15 cellular contexts compared by ENCODE assay signal in genomic region chr6:26218824-26219223, GRCh38.
A peak's percentile ranks its signal among the peaks of the same experiment; 100 is the strongest.
DNase-seq lines count a peak whose midpoint lies in the region; ATAC-seq and TF ChIP-seq lines count a peak whose summit lies in the region.
"Had no signal": no experiment of that assay in that cellular context is flagged by ENCODE, and none has a peak within 500 bp of the region (broad histone marks: within the 10 kb centered on the region; RNA-seq: fewer than 3 reads in every experiment).

No MANE protein-coding gene starts in this region.

- H3K9me2 ChIP-seq in GM23248 (ENCODE audit: insufficient read depth) = no peaks in the 10 kb centered on the region

- H3K4me1 ChIP-seq in GM23248 (ENCODE audit: insufficient read depth) = peaks cover 14% of the 10 kb centered on the region; the same call in 1 of the 2 replicates
- peaks cover 17 to 33% (median 30%) of the 10 kb centered on the region in 4 donors for H3K4me1 ChIP-seq in esophagus muscularis mucosa

- ATAC-seq in activated naive CD8-positive, alpha-beta T cell treated with anti-CD3 and anti-CD28 coated beads, Interleukin-2, amount 50 U/mL, for 24 hours = no peak

- H3K4me3 ChIP-seq in GM23248 (no peak overlapping the region), esophagus muscularis mucosa (no peak overlapping the region)
- H3K4me3 ChIP-seq: coronary artery had no signal

- no peaks in the 10 kb centered on the region for H3K9me3 Mint-ChIP-seq in activated naive CD4-positive, alpha-beta T cell treated with anti-CD3 and anti-CD28 coated beads, Interleukin-2, amount 10 ng/mL, durations not matched to agents 7 days and 5 days
- no peaks in the 10 kb centered on the region for H3K9me3 Mint-ChIP-seq in activated naive CD8-positive, alpha-beta T cell treated with anti-CD3 and anti-CD28 coated beads, Interleukin-2, amount 50 U/mL, for 24 hours

- DNase-seq in activated naive CD4-positive, alpha-beta T cell treated with anti-CD3 and anti-CD28 coated beads, Interleukin-2, amount 10 ng/mL, durations not matched to agents 7 days and 5 days = no peak
- DNase-seq in activated naive CD4-positive, alpha-beta T cell treated with anti-CD3 and anti-CD28 coated beads, Interleukin-2, amount 50 U/mL, for 16 hours = no peak
- DNase-seq in OCI-M1 (lab: John Stamatoyannopoulos, UW) (peak; percentile 44), anterior cingulate cortex (lab: John Stamatoyannopoulos, UW) (no peak), GM23248 (no peak), NCI-H1417 treated with DMSO at 0.1 percent for 48 hours (lab: John Stamatoyannopoulos, UW) (no peak), esophagus muscularis mucosa (ENCODE audit: extremely low spot score) (no peak)
- no peak for DNase-seq in activated naive CD8-positive, alpha-beta T cell treated with anti-CD3 and anti-CD28 coated beads, Interleukin-2, amount 50 U/mL, for 24 hours
- DNase-seq: activated CD4-positive, CD25-positive, alpha-beta regulatory T cell; kidney glomerular epithelial cell; NCI-H1436; NCI-H510A; SHP77 treated with DMSO at 0.1 percent for 48 hours had no signal

- no peak overlapping the region for H3K27ac ChIP-seq in GM23248
- H3K27ac ChIP-seq in esophagus muscularis mucosa (replicated peaks in 1 of 4) = no peak overlapping the region

- no peak overlapping the region for H3K4me2 ChIP-seq in GM23248 (ENCODE audit: unreplicated experiment)

- intact Hi-C loops in esophagus muscularis mucosa (cut with DNase I) = loop anchor here (5.0 kb wide), 1 partner anchor 47 kb away; no protein-coding TSS in a partner anchor

- no peaks in the 10 kb centered on the region for H4K20me1 ChIP-seq in GM23248 (ENCODE audit: insufficient read depth)

- H3K36me3 Mint-ChIP-seq in activated naive CD4-positive, alpha-beta T cell treated with anti-CD3 and anti-CD28 coated beads, Interleukin-2, amount 10 ng/mL, durations not matched to agents 7 days and 5 days = no peaks in the 10 kb centered on the region
- no peaks in the 10 kb centered on the region for H3K36me3 Mint-ChIP-seq in activated naive CD8-positive, alpha-beta T cell treated with anti-CD3 and anti-CD28 coated beads, Interleukin-2, amount 50 U/mL, for 24 hours (ENCODE audit: low read depth)

- CTCF ChIA-PET in activated naive CD4-positive, alpha-beta T cell treated with anti-CD3 and anti-CD28 coated beads, Interleukin-2, amount 10 ng/mL, durations not matched to agents 7 days and 5 days (lab: Charles Lee) = no interaction called here

- no peak overlapping the region for H3K27ac Mint-ChIP-seq in activated naive CD4-positive, alpha-beta T cell treated with anti-CD3 and anti-CD28 coated beads, Interleukin-2, amount 10 ng/mL, durations not matched to agents 7 days and 5 days
- H3K27ac Mint-ChIP-seq in activated naive CD8-positive, alpha-beta T cell treated with anti-CD3 and anti-CD28 coated beads, Interleukin-2, amount 50 U/mL, for 24 hours = peak overlapping the region; percentile 14

- no peak for TF ChIP-seq POLR2A in esophagus muscularis mucosa (IDR thresholded peaks at IDR 0.05; ENCODE audit: low read depth)

- 75 to 77% methylated on average over 2 of the region's 2 CpGs for WGBS in GM23248 (ENCODE audit: low coverage in 1 of 2, low lambda C conversion rate in 2 of 2, missing lambda C conversion rate in 2 of 2), 2 experiments
- 69% methylated on average over 2 of the region's 2 CpGs for WGBS in esophagus muscularis mucosa

- TF ChIP-seq CTCF in esophagus muscularis mucosa (IDR thresholded peaks at IDR 0.05) = no peak

- H3K27me3 Mint-ChIP-seq in activated naive CD4-positive, alpha-beta T cell treated with anti-CD3 and anti-CD28 coated beads, Interleukin-2, amount 10 ng/mL, durations not matched to agents 7 days and 5 days = no peaks in the 10 kb centered on the region
- H3K27me3 Mint-ChIP-seq in activated naive CD8-positive, alpha-beta T cell treated with anti-CD3 and anti-CD28 coated beads, Interleukin-2, amount 50 U/mL, for 24 hours = no peaks in the 10 kb centered on the region
- H3K27me3 Mint-ChIP-seq: progenitor cell of endocrine pancreas had no signal

- H3K36me3 ChIP-seq in GM23248 (ENCODE audit: low read depth) (no peaks in the 10 kb centered on the region), esophagus muscularis mucosa (no peaks in the 10 kb centered on the region)

- H3K9ac ChIP-seq in GM23248 = no peak overlapping the region

- no peaks in the 10 kb centered on the region for H3K79me2 ChIP-seq in GM23248 (ENCODE audit: insufficient read depth)

- H3K4me1 Mint-ChIP-seq in activated naive CD4-positive, alpha-beta T cell treated with anti-CD3 and anti-CD28 coated beads, Interleukin-2, amount 10 ng/mL, durations not matched to agents 7 days and 5 days = peaks cover 44% of the 10 kb centered on the region
- H3K4me1 Mint-ChIP-seq in activated naive CD8-positive, alpha-beta T cell treated with anti-CD3 and anti-CD28 coated beads, Interleukin-2, amount 50 U/mL, for 24 hours = peaks cover 2% of the 10 kb centered on the region

- H3K9me3 ChIP-seq in GM23248 (ENCODE audit: low read depth) (no peaks in the 10 kb centered on the region), esophagus muscularis mucosa (no peaks in the 10 kb centered on the region)

- no peak for TF ChIP-seq EP300 in esophagus muscularis mucosa (IDR thresholded peaks at IDR 0.05)

- H3K4me3 Mint-ChIP-seq in activated naive CD4-positive, alpha-beta T cell treated with anti-CD3 and anti-CD28 coated beads, Interleukin-2, amount 10 ng/mL, durations not matched to agents 7 days and 5 days = peak overlapping the region; percentile 31
- no peak overlapping the region for H3K4me3 Mint-ChIP-seq in activated naive CD8-positive, alpha-beta T cell treated with anti-CD3 and anti-CD28 coated beads, Interleukin-2, amount 50 U/mL, for 24 hours

- H3F3A ChIP-seq in GM23248 (ENCODE audit: insufficient read depth) = peaks cover 31% of the 10 kb centered on the region

- H3K27me3 ChIP-seq in GM23248 (replicated peaks; ENCODE audit: insufficient read depth) (no peaks in the 10 kb centered on the region), esophagus muscularis mucosa (peaks cover 0 to 28% (median 0%) of the 10 kb centered on the region in 4 donors)

- H2AFZ ChIP-seq in GM23248 = no peak overlapping the region

- in situ Hi-C loops in GM23248 (cut with MboI) = no loop called here
